ENCODE assay signal across 2 cellular contexts in the genomic region with DNA sequence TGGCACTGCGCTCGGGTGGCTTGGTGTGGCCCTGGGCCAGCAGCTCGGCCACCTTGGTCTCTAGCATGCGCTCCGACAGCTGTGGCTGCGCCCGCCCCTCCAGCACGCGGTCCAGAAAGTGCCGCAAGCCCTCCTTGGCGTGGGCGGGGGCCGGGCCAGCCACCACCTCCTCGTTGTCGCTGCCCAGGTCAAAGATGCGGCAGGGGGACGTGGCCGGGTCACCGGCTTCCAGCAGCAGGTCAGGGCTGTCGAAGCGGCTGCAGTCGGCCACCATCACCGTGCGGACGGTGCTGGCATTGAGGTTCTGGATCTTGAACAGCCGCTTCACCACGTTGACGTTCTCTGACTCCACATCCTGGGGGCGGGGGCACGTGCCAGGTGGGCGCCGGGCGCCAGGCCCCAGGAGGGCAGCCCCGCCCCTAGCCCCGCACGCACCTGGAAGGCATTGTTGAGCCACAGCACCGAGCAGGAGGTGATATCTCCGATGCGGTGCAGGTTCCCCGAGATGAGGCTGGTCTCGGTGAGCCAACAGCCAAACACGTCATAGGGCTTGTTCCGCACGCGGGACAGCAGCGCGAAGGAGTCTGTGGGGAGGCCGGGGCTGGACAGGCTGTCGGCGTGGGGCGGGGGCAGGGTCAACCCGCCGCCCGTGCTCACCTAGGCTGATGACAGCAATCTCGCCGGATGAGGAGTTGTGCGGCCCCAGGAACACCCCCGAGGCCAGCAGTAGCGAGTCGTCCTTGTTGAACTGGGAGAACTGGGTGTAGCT.
TF ChIP-seq lines count a peak whose summit lies in the region.

No MANE protein-coding gene starts in this region.

TF ChIP-seq in SK-N-SH, 30 proteins besides CTCF, POLR2A, EP300 and RAD21:
- no peak for TF ChIP-seq FOXM1 (IDR thresholded peaks at IDR 0.05; ENCODE audit: low read depth)
- TF ChIP-seq, protein P1, sequence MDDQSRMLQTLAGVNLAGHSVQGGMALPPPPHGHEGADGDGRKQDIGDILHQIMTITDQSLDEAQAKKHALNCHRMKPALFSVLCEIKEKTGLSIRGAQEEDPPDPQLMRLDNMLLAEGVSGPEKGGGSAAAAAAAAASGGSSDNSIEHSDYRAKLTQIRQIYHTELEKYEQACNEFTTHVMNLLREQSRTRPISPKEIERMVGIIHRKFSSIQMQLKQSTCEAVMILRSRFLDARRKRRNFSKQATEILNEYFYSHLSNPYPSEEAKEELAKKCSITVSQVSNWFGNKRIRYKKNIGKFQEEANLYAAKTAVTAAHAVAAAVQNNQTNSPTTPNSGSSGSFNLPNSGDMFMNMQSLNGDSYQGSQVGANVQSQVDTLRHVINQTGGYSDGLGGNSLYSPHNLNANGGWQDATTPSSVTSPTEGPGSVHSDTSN (IDR thresholded peaks at IDR 0.05) = no peak
- TF ChIP-seq, protein P2, sequence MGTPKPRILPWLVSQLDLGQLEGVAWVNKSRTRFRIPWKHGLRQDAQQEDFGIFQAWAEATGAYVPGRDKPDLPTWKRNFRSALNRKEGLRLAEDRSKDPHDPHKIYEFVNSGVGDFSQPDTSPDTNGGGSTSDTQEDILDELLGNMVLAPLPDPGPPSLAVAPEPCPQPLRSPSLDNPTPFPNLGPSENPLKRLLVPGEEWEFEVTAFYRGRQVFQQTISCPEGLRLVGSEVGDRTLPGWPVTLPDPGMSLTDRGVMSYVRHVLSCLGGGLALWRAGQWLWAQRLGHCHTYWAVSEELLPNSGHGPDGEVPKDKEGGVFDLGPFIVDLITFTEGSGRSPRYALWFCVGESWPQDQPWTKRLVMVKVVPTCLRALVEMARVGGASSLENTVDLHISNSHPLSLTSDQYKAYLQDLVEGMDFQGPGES (IDR thresholded peaks at IDR 0.05; ENCODE audit: low read depth, low read length) = no peak
- TF ChIP-seq, protein P3, sequence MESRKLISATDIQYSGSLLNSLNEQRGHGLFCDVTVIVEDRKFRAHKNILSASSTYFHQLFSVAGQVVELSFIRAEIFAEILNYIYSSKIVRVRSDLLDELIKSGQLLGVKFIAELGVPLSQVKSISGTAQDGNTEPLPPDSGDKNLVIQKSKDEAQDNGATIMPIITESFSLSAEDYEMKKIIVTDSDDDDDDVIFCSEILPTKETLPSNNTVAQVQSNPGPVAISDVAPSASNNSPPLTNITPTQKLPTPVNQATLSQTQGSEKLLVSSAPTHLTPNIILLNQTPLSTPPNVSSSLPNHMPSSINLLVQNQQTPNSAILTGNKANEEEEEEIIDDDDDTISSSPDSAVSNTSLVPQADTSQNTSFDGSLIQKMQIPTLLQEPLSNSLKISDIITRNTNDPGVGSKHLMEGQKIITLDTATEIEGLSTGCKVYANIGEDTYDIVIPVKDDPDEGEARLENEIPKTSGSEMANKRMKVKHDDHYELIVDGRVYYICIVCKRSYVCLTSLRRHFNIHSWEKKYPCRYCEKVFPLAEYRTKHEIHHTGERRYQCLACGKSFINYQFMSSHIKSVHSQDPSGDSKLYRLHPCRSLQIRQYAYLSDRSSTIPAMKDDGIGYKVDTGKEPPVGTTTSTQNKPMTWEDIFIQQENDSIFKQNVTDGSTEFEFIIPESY (IDR thresholded peaks at IDR 0.05; ENCODE audit: borderline replicate concordance, low read depth) = no peak
- no peak for TF ChIP-seq RCOR1 (IDR thresholded peaks at IDR 0.05; ENCODE audit: low read length)
- TF ChIP-seq TCF12 (IDR thresholded peaks at IDR 0.05) = no peak
- TF ChIP-seq SIN3A (IDR thresholded peaks at IDR 0.05; ENCODE audit: borderline replicate concordance, low read depth, low read length) = no peak
- TF ChIP-seq FOXJ3 (CRISPR knock-in tag; IDR thresholded peaks at IDR 0.05) = no peak
- no peak for TF ChIP-seq ELF1 (IDR thresholded peaks at IDR 0.05)

TF ChIP-seq in SK-N-SH treated with all-trans-retinoic acid at 6 μM for 48 hours, 23 proteins besides CTCF, POLR2A, EP300 and RAD21:
- no peak for TF ChIP-seq ZNF8 (CRISPR knock-in tag; IDR thresholded peaks at IDR 0.05)
- TF ChIP-seq TCF4 (CRISPR knock-in tag; IDR thresholded peaks at IDR 0.05; ENCODE audit: borderline replicate concordance) = no peak
- no peak for TF ChIP-seq GLIS3 (CRISPR knock-in tag; IDR thresholded peaks at IDR 0.05)
- no peak for TF ChIP-seq ESRRG (CRISPR knock-in tag; IDR thresholded peaks at IDR 0.05)
- TF ChIP-seq ARNTL (CRISPR knock-in tag; IDR thresholded peaks at IDR 0.05; ENCODE audit: borderline replicate concordance, low read depth) = no peak
- TF ChIP-seq, protein P4, sequence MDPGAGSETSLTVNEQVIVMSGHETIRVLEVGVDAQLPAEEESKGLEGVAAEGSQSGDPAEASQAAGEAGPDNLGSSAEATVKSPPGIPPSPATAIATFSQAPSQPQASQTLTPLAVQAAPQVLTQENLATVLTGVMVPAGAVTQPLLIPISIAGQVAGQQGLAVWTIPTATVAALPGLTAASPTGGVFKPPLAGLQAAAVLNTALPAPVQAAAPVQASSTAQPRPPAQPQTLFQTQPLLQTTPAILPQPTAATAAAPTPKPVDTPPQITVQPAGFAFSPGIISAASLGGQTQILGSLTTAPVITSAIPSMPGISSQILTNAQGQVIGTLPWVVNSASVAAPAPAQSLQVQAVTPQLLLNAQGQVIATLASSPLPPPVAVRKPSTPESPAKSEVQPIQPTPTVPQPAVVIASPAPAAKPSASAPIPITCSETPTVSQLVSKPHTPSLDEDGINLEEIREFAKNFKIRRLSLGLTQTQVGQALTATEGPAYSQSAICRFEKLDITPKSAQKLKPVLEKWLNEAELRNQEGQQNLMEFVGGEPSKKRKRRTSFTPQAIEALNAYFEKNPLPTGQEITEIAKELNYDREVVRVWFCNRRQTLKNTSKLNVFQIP (CRISPR knock-in tag; IDR thresholded peaks at IDR 0.05; ENCODE audit: borderline replicate concordance, low read depth) = no peak
- no peak for TF ChIP-seq CSDC2 (CRISPR knock-in tag; IDR thresholded peaks at IDR 0.05)
- TF ChIP-seq PPARA (CRISPR knock-in tag; IDR thresholded peaks at IDR 0.05; ENCODE audit: borderline replicate concordance) = no peak
- no peak for TF ChIP-seq OSR1 (CRISPR knock-in tag; IDR thresholded peaks at IDR 0.05)
- TF ChIP-seq ZNF70 (CRISPR knock-in tag; IDR thresholded peaks at IDR 0.05) = no peak
